In the genomic region with DNA sequence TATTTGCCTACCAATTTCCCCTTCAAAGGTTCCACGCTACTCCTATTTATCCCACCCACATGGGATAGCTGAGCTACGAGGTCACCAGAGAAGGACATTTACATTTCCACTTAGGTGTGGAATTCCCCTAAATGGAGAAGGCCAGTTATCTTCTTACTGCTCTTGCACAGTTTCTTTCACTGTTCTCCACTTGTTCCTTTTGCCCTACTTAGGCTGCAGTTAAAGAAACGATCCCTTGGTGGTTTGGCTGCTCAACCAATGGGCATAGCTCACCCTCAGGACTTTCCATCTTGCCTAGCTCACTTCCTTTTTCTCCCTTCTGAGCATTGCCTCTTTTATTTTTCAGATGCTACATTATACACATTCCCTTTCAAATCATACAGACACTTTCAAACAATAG, we compare ENCODE assay signal across 8 cellular contexts. TPM values are rescaled to one million over a fixed set of nuclear protein-coding genes. Genes with fewer than 3 reads are reported as not detected.
A peak's percentile ranks its signal among the peaks of the same experiment; 100 is the strongest.
DNase-seq lines count a peak whose midpoint lies in the region; ATAC-seq, FAIRE-seq and TF ChIP-seq lines count a peak whose summit lies in the region.

No MANE protein-coding gene starts in this region.

- H2AFZ ChIP-seq in HCT116 (ENCODE audit: low read depth, low read length, poor library complexity, severe bottlenecking) (peak overlapping the region; percentile 9), MM.1S (ENCODE audit: low read length) (peak overlapping the region; percentile 20; the same call in 1 of the 2 replicates)

- TF ChIP-seq RAD21 in HCT116 (IDR thresholded peaks at IDR 0.05; ENCODE audit: low read depth): no peak

- no peak for ATAC-seq in HCT116

- H3K9ac ChIP-seq in HCT116 (ENCODE audit: low read length) (no peak overlapping the region), MM.1S (ENCODE audit: low read length) (no peak overlapping the region)

- POLR2A ChIA-PET in HCT116 (lab: Charles Lee): interaction anchor here (5.4 kb wide), 1 partner anchor 11 kb away, joined by 35 read pairs; a partner anchor contains a TSS

- peak; percentile 94 for FAIRE-seq in GM18507 (lab: Jason Lieb, UNC)

- BruUV-seq in HCT116 (replicated peaks; lab: Mats Ljungman, UMichigan): no TSS peak

- RAD21 ChIA-PET in HCT116 (lab: Charles Lee; ENCODE audit: low non-redundant PET in 1 of 2, low total read pairs in 2 of 2, uncharacterized antibody in 2 of 2, unreplicated experiment in 2 of 2): no interaction called here

- H3K4me3 ChIP-seq in HCT116 (replicated peaks in 1 of 2; ENCODE audit: low read depth in 1 of 2, low read length in 2 of 2) (no peak overlapping the region), MM.1S (ENCODE audit: low read length) (no peak overlapping the region)

- no peak overlapping the region for H3K4me2 ChIP-seq in HCT116 (ENCODE audit: low read length)
- H3K4me2 ChIP-seq in MM.1S (ENCODE audit: low read depth, low read length): peak overlapping the region; percentile 42

- no peak for TF ChIP-seq POLR2A in HCT116 (IDR thresholded peaks at IDR 0.05; ENCODE audit: borderline replicate concordance, extremely low read depth, insufficient read depth, insufficient read length)

- H3K79me2 ChIP-seq in HCT116 (ENCODE audit: insufficient read depth, low read length): no peaks in the 10 kb centered on the region
- no peaks in the 10 kb centered on the region for H3K79me2 ChIP-seq in MM.1S (ENCODE audit: low read length)

- no peaks in the 10 kb centered on the region for H3K27me3 ChIP-seq in HCT116 (ENCODE audit: insufficient read depth, low read length)
- H3K27me3 ChIP-seq in MM.1S (replicated peaks; ENCODE audit: insufficient read depth, low read length): no peaks in the 10 kb centered on the region

- H3K4me1 ChIP-seq in HCT116 (ENCODE audit: control insufficient read depth in 1 of 2, insufficient read depth in 2 of 2, low read length in 2 of 2) (peaks cover 0 to 4% of the 10 kb centered on the region in 2 experiments; a peak in 1 of 4 replicates), MM.1S (ENCODE audit: low read length) (peaks cover 21% of the 10 kb centered on the region)

- H3K9me2 ChIP-seq in HCT116 (ENCODE audit: insufficient read depth) (no peaks in the 10 kb centered on the region), MM.1S (replicated peaks; ENCODE audit: insufficient read depth, low read length) (no peaks in the 10 kb centered on the region)

- H4K20me1 ChIP-seq in HCT116 (ENCODE audit: insufficient read depth) (no peaks in the 10 kb centered on the region), MM.1S (ENCODE audit: insufficient read depth, low read length) (no peaks in the 10 kb centered on the region)

- TF ChIP-seq CTCF in HCT116 (IDR thresholded peaks at IDR 0.05 in 2 of 3, conservative IDR thresholded peaks at IDR 0.05 in 1 of 3; ENCODE audit: borderline replicate concordance in 1 of 3, insufficient read depth in 1 of 3, low read depth in 2 of 3, low read length in 2 of 3) (no peak), MM.1S (IDR thresholded peaks at IDR 0.05; ENCODE audit: low read length) (no peak)

- intact Hi-C loops in HCT116 (cut with micrococcal nuclease): no loop called here

- no peaks in the 10 kb centered on the region for H3K36me3 ChIP-seq in HCT116 (ENCODE audit: control insufficient read depth in 1 of 2, insufficient read depth in 2 of 2, low read length in 2 of 2)
- H3K36me3 ChIP-seq in MM.1S (replicated peaks; ENCODE audit: insufficient read depth, low read length): no peaks in the 10 kb centered on the region

- no peaks in the 10 kb centered on the region for H3K9me3 ChIP-seq in HCT116 (ENCODE audit: control insufficient read depth in 1 of 2, insufficient read depth in 1 of 2, low read depth in 1 of 2, low read length in 2 of 2)
- H3K9me3 ChIP-seq in MM.1S (replicated peaks; ENCODE audit: insufficient read depth, low read length): no peaks in the 10 kb centered on the region

- DNase-seq in GM18507 (ENCODE audit: extremely low spot score, insufficient read length, low read depth): no peak
- no peak for DNase-seq in HCT116 (ENCODE audit: low read depth, low spot score)
- peak; percentile 66 for DNase-seq in MM.1S
- peak; percentile 90 for DNase-seq in kidney tubule cell (ENCODE audit: low spot score)
- DNase-seq in NCI-H2029 (lab: John Stamatoyannopoulos, UW): no peak
- no peak for DNase-seq in NK-92 treated with Interleukin-12 subunit alpha and Interleukin-12 subunit beta, amount 100 ng/mL, for 24 hours (lab: John Stamatoyannopoulos, UW)
- no peak for DNase-seq in activated T-cell treated with anti-CD3 and anti-CD28 coated beads, Interleukin-2, amount 50 U/mL, for 1 hour
- no peak for DNase-seq in occipital lobe (lab: John Stamatoyannopoulos, UW)

- H3K27ac ChIP-seq in HCT116 (ENCODE audit: low read depth, low read length) (no peak overlapping the region), MM.1S (ENCODE audit: low read length) (peak overlapping the region; percentile 47; the same call in 1 of the 2 replicates)

- H3F3A ChIP-seq in MM.1S (ENCODE audit: insufficient read depth, low read length): peaks cover 9% of the 10 kb centered on the region; the same call in 1 of the 2 replicates

- CTCF ChIA-PET in HCT116 (lab: Charles Lee): no interaction called here

TF ChIP-seq in HCT116, 20 proteins besides CTCF, POLR2A, EP300 and RAD21:
- TF ChIP-seq EZH2phosphoT487 (IDR thresholded peaks at IDR 0.05; ENCODE audit: borderline replicate concordance): no peak
- TF ChIP-seq EGR1 (IDR thresholded peaks at IDR 0.05; ENCODE audit: low read depth): no peak
- TF ChIP-seq, protein P1, sequence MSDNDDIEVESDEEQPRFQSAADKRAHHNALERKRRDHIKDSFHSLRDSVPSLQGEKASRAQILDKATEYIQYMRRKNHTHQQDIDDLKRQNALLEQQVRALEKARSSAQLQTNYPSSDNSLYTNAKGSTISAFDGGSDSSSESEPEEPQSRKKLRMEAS (IDR thresholded peaks at IDR 0.05): no peak

RNA-seq across cellular contexts. Expression of a gene that starts 11.2 kb away (rescaled TPM):
- total RNA-seq in HCT116 (2021; ENCODE audit: unreplicated experiment): 39.3 TPM
- 9.4 and 14.2 TPM in 2 replicates for polyA plus RNA-seq in HCT116 (2012)
- total RNA-seq in occipital lobe: 9.2 TPM

Comparison
In these comparisons a context has a peak if more than half of its experiments do, and no peak if none do; other contexts are left out.
1. DNase-seq: peak in MM.1S (single experiment) and kidney tubule cell (single experiment); none in GM18507 (single experiment), HCT116 (single experiment), NCI-H2029 (single experiment), NK-92 treated with Interleukin-12 subunit alpha and Interleukin-12 subunit beta, amount 100 ng/mL, for 24 hours (single experiment), activated T-cell treated with anti-CD3 and anti-CD28 coated beads, Interleukin-2, amount 50 U/mL, for 1 hour (single experiment) and occipital lobe (single experiment).